Comparison of ENCODE assay signal across 9 cellular contexts in genomic region chr11:103927535-103927934, GRCh38.
A peak's percentile ranks its signal among the peaks of the same experiment; 100 is the strongest.
DNase-seq lines count a peak whose midpoint lies in the region; ATAC-seq, FAIRE-seq and TF ChIP-seq lines count a peak whose summit lies in the region.
"Had no signal": no experiment of that assay in that cellular context is flagged by ENCODE, and none has a peak within 500 bp of the region (broad histone marks: within the 10 kb centered on the region; RNA-seq: fewer than 3 reads in every experiment).

No MANE protein-coding gene starts in this region.

- no peaks in the 10 kb centered on the region for H3K27me3 Mint-ChIP-seq in activated CD8-positive, alpha-beta T cell treated with anti-CD3 and anti-CD28 coated beads, Interleukin-2, amount 10 ng/mL, durations not matched to agents 7 days and 5 days (ENCODE audit: low read depth)

- ATAC-seq in GM18867 (IDR thresholded peaks at IDR 0.05; ENCODE audit: unreplicated experiment): peak; percentile 23
- no peak for ATAC-seq in activated CD8-positive, alpha-beta T cell treated with anti-CD3 and anti-CD28 coated beads, Interleukin-2, amount 10 ng/mL, durations not matched to agents 7 days and 5 days

- no peak overlapping the region for H3K4me3 Mint-ChIP-seq in activated CD8-positive, alpha-beta T cell treated with anti-CD3 and anti-CD28 coated beads, Interleukin-2, amount 10 ng/mL, durations not matched to agents 7 days and 5 days

- H3K36me3 Mint-ChIP-seq in activated CD8-positive, alpha-beta T cell treated with anti-CD3 and anti-CD28 coated beads, Interleukin-2, amount 10 ng/mL, durations not matched to agents 7 days and 5 days (ENCODE audit: low read depth): no peaks in the 10 kb centered on the region

- H3K9me3 Mint-ChIP-seq in activated CD8-positive, alpha-beta T cell treated with anti-CD3 and anti-CD28 coated beads, Interleukin-2, amount 10 ng/mL, durations not matched to agents 7 days and 5 days (ENCODE audit: insufficient read depth): no peaks in the 10 kb centered on the region

- POLR2A ChIA-PET in activated CD8-positive, alpha-beta T cell treated with anti-CD3 and anti-CD28 coated beads, Interleukin-2, amount 10 ng/mL, durations not matched to agents 7 days and 5 days (lab: Charles Lee): no interaction called here

- 36 to 39% methylated on average over 2 of the region's 2 CpGs for WGBS in lower leg skin, 2 donors

- peak; percentile 49 for FAIRE-seq in frontal cortex (lab: Jason Lieb, UNC)

- H3K4me3 ChIP-seq in lower leg skin (ENCODE audit: low read depth, poor library complexity, severe bottlenecking): no peak overlapping the region

- CTCF ChIA-PET in activated CD8-positive, alpha-beta T cell treated with anti-CD3 and anti-CD28 coated beads, Interleukin-2, amount 10 ng/mL, durations not matched to agents 7 days and 5 days (lab: Charles Lee): no interaction called here

- H3K27ac Mint-ChIP-seq in activated CD8-positive, alpha-beta T cell treated with anti-CD3 and anti-CD28 coated beads, Interleukin-2, amount 10 ng/mL, durations not matched to agents 7 days and 5 days: no peak overlapping the region

- TF ChIP-seq CTCF in lower leg skin (IDR thresholded peaks at IDR 0.05): no peak

- intact Hi-C loops in lower leg skin (cut with DNase I; ENCODE audit: low total_unique reads): no loop called here

- in situ Hi-C loops in SK-MEL-5 (cut with HindIII; ENCODE audit: low pct_unique_long_range_greater_than_20kb, low sequenced_read_pairs): no loop called here

- DNase-seq in AG08396 (ENCODE audit: low spot score) (peak; percentile 14), SK-MEL-5 (ENCODE audit: low read depth, low spot score) (peak; percentile 40), frontal cortex (ENCODE audit: low spot score in 2 of 2) (no peak), hypothalamus (lab: John Stamatoyannopoulos, UW) (no peak), lower leg skin (ENCODE audit: low spot score in 2 of 2) (no peak), mucosa of gallbladder (ENCODE audit: low spot score) (no peak)
- DNase-seq in activated CD8-positive, alpha-beta T cell treated with anti-CD3 and anti-CD28 coated beads, Interleukin-2, amount 10 ng/mL, durations not matched to agents 7 days and 5 days: no peak
- DNase-seq: stimulated activated naive CD4-positive, alpha-beta T cell treated with Interleukin-2 at 50 U/mL for 16 hours had no signal

- TF ChIP-seq POLR2A in lower leg skin (IDR thresholded peaks at IDR 0.05): no peak

- H3K4me1 Mint-ChIP-seq in activated CD8-positive, alpha-beta T cell treated with anti-CD3 and anti-CD28 coated beads, Interleukin-2, amount 10 ng/mL, durations not matched to agents 7 days and 5 days (ENCODE audit: low read depth): no peaks in the 10 kb centered on the region

Comparison
In these comparisons a context has a peak if more than half of its experiments do, and no peak if none do; other contexts are left out.
1. DNase-seq: peak in AG08396 (single experiment) and SK-MEL-5 (single experiment); none in frontal cortex (0 of 2), hypothalamus (0 of 51), lower leg skin (0 of 2), activated CD8-positive, alpha-beta T cell treated with anti-CD3 and anti-CD28 coated beads, Interleukin-2, amount 10 ng/mL, durations not matched to agents 7 days and 5 days (single experiment) and mucosa of gallbladder (single experiment).